ENCODE assay signal across 14 cellular contexts in the genomic region with DNA sequence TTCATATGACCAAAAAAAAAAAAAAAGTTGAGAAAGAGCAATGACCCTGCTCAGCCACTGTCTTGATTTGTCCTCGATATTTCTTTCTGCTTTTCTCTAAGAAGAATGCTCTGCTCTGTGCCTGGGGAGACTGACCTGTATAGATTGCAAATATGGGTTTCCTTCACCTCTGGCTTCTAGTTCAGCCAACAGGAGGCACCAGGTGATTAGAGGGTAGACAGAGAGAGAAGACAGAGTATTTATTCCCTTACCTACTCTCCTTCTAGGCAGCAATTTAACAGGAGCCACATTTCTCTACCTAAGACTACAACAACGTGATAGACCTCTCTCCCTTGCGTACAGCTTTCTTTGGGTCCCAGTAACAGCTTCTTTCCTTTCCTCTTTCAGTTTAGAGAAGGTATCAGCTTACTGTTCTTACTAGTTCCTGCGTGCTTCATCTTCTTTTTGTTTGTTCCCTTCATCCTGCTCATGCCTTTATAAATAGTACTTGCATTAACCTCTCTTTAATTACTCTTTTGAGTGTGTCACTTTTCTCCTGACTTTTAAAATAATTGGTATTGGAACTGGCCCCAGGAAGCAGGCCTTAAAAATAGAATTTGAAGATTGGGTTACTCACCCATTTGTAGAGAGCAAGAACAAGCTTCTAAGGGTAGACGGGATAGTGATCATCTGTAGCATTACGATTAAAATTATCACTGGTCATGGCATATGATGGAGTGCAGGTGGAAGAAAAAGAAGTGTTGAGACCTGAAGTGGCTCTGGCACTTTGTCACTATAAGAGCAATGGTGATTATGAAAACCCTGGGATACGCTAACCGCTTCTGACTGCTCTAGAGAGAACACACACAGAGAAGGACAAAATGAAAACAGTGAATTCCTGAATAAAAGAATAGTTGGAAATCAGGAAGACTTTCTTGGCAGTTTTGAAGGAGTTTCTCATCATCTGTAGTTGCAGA.
DNase-seq lines count a peak whose midpoint lies in the region; TF ChIP-seq lines count a peak whose summit lies in the region.
"Had no signal": no experiment of that assay in that cellular context is flagged by ENCODE, and none has a peak within 500 bp of the region (broad histone marks: within the 10 kb centered on the region; RNA-seq: fewer than 3 reads in every experiment).

No MANE protein-coding gene starts in this region.

- no peak overlapping the region for H3K27ac Mint-ChIP-seq in CD8-positive, alpha-beta memory T cell
- H3K27ac Mint-ChIP-seq: T-helper 17 cell had no signal

- intact Hi-C loops in OCI-LY7 (cut with micrococcal nuclease; ENCODE audit: unreplicated experiment) = loop anchor here (5.0 kb wide), 1 partner anchor 94 kb away; no protein-coding TSS in a partner anchor

- no TSS peak for BruUV-seq in OCI-LY7 (replicated peaks; lab: Mats Ljungman, UMichigan)

- no peaks in the 10 kb centered on the region for H3K4me1 Mint-ChIP-seq in CD8-positive, alpha-beta memory T cell
- H3K4me1 Mint-ChIP-seq: IgD-negative memory B cell had no signal

- H3K4me3 ChIP-seq in OCI-LY7 (ENCODE audit: low read depth, low read length, poor library complexity, severe bottlenecking) = no peak overlapping the region
- H3K4me3 ChIP-seq in CD8-positive, alpha-beta memory T cell (ENCODE audit: low read length) = no peak overlapping the region

- H3K9me2 ChIP-seq in OCI-LY7 (ENCODE audit: insufficient read depth, low read length) = no peaks in the 10 kb centered on the region

- no peak overlapping the region for H3K4me3 Mint-ChIP-seq in CD8-positive, alpha-beta memory T cell
- H3K4me3 Mint-ChIP-seq: IgD-negative memory B cell, T-helper 17 cell had no signal

- in situ Hi-C loops in GM13977 (cut with MboI; ENCODE audit: low pct_unique_long_range_greater_than_20kb, low sequenced_read_pairs, unreplicated experiment) = no loop called here

- CTCF ChIA-PET in OCI-LY7 (lab: Charles Lee; ENCODE audit: unreplicated experiment) = no interaction called here
- CTCF ChIA-PET in CD8-positive, alpha-beta memory T cell (lab: Charles Lee) = no interaction called here

- no peaks in the 10 kb centered on the region for H3K27me3 ChIP-seq in CD8-positive, alpha-beta memory T cell (ENCODE audit: insufficient read depth, low read length, poor library complexity, severe bottlenecking)
- H3K27me3 ChIP-seq: BE2C had no signal

- peaks cover 13% of the 10 kb centered on the region in 2 donors for H3K27me3 Mint-ChIP-seq in CD8-positive, alpha-beta memory T cell

- no peaks in the 10 kb centered on the region for H3K36me3 Mint-ChIP-seq in CD8-positive, alpha-beta memory T cell
- H3K36me3 Mint-ChIP-seq: IgD-negative memory B cell had no signal

- 0 out of 2 replicates have a peak, but pooled peaks cover 5% of the 10 kb centered on the region for H3K9me3 ChIP-seq in OCI-LY7 (ENCODE audit: low read length)
- H3K9me3 ChIP-seq in CD8-positive, alpha-beta memory T cell (ENCODE audit: low read length) = no peaks in the 10 kb centered on the region
- H3K9me3 ChIP-seq: BE2C had no signal

- POLR2A ChIA-PET in OCI-LY7 (lab: Charles Lee) = interaction anchor here (0.6 kb wide), 1 partner anchor 1499 kb away, joined by 3 read pairs; no protein-coding TSS in a partner anchor
- POLR2A ChIA-PET in CD8-positive, alpha-beta memory T cell (lab: Charles Lee) = no interaction called here

- H3K4me2 ChIP-seq in OCI-LY7 (ENCODE audit: low read length) = no peak overlapping the region

- DNase-seq in GM10266 (ENCODE audit: extremely low spot score) (no peak), GM13977 (ENCODE audit: low spot score) (no peak), OCI-LY7 (ENCODE audit: low spot score) (no peak), left kidney (ENCODE audit: low read depth, low spot score) (peak; percentile 12), NCI-H524 (lab: John Stamatoyannopoulos, UW) (no peak), SK-N-DZ (ENCODE audit: low spot score) (no peak)
- DNase-seq in CD8-positive, alpha-beta memory T cell = no peak
- DNase-seq: BE2C, HCEC 1CT, NCI-H187, NCI-H526 treated with DMSO at 0.1 percent for 48 hours, SHP77 treated with DMSO at 0.1 percent for 48 hours, T-helper 17 cell had no signal

- H3K79me2 ChIP-seq in OCI-LY7 (ENCODE audit: insufficient read depth, low read depth, low read length) = no peaks in the 10 kb centered on the region

- H3K27ac ChIP-seq in OCI-LY7 (ENCODE audit: low read depth, low read length, poor library complexity, severe bottlenecking) = no peak overlapping the region
- no peak overlapping the region for H3K27ac ChIP-seq in CD8-positive, alpha-beta memory T cell (ENCODE audit: low read depth, low read length)

- H4K20me1 ChIP-seq in OCI-LY7 (ENCODE audit: insufficient read depth, low read length) = no peaks in the 10 kb centered on the region

- H2AFZ ChIP-seq in OCI-LY7 (ENCODE audit: low read length) = no peak overlapping the region

- peak; percentile 13 for TF ChIP-seq CTCF in GM10266 (IDR thresholded peaks at IDR 0.05; ENCODE audit: control insufficient read depth, insufficient read depth, low read depth, missing control alignments)
- peak; percentile 9 for TF ChIP-seq CTCF in GM13977 (IDR thresholded peaks at IDR 0.05; ENCODE audit: extremely low read depth, insufficient read depth, missing control alignments)
- 0 out of 2 replicates have a peak, but pooled peaks have one; percentile 9 for TF ChIP-seq CTCF in OCI-LY7 (conservative IDR thresholded peaks at IDR 0.05; ENCODE audit: low read length)

- no peaks in the 10 kb centered on the region for H3K4me1 ChIP-seq in OCI-LY7 (ENCODE audit: insufficient read depth, low read length, poor library complexity, severe bottlenecking)
- no peaks in the 10 kb centered on the region for H3K4me1 ChIP-seq in CD8-positive, alpha-beta memory T cell (ENCODE audit: insufficient read depth, low read length)
- H3K4me1 ChIP-seq: BE2C had no signal

- no peaks in the 10 kb centered on the region for H3K36me3 ChIP-seq in OCI-LY7 (ENCODE audit: insufficient read depth, low read length)
- H3K36me3 ChIP-seq in CD8-positive, alpha-beta memory T cell (ENCODE audit: insufficient read depth, low read length) = no peaks in the 10 kb centered on the region
- H3K36me3 ChIP-seq: BE2C had no signal

- H3K9me3 Mint-ChIP-seq in CD8-positive, alpha-beta memory T cell = no peaks in the 10 kb centered on the region
